ENCODE assay signal across 1 cellular context in the genomic region with DNA sequence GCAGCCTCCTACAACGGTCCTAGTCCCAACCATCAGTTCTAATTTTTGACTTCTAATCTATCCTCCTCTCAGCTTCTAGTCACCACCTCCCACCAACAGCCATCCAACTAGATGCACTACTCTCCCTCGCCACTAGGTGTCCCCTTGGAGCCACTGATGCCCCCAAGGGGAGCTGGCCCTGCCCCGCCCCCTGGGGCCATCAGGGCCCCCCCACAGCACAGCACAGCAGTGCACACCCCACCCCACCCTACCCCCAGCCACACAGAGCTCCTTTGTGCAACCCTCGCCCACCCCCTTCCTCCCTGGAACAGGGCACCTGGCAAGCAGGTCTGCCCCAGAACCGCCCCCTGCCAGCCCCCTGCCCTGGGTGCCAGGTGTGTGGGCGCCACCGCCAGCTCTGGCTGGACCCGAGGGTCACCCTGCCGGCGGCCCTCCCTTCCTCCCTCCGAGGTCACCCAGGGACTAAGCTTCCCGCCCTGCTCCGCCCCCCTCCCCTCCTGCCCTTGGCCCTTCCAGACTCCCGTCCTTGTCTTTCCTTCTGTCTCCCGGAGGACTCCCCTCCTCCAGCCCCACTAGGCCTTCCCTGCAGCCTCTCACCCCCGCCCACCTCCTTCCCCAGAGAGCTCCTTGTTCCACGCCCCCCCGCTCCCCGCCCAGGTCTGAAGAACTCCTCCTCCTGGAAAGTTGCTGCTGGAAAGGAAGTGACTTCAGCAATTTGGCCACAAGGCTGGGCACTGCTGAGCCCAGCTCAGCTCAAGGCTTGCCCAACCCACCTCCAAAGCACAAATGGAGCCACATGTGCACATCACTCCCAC.
TF ChIP-seq lines count a peak whose summit lies in the region.

No MANE protein-coding gene starts in this region.

TF ChIP-seq in WTC11, 78 proteins besides CTCF, POLR2A, EP300 and RAD21 (continued from another document):
- TF ChIP-seq, protein P1, sequence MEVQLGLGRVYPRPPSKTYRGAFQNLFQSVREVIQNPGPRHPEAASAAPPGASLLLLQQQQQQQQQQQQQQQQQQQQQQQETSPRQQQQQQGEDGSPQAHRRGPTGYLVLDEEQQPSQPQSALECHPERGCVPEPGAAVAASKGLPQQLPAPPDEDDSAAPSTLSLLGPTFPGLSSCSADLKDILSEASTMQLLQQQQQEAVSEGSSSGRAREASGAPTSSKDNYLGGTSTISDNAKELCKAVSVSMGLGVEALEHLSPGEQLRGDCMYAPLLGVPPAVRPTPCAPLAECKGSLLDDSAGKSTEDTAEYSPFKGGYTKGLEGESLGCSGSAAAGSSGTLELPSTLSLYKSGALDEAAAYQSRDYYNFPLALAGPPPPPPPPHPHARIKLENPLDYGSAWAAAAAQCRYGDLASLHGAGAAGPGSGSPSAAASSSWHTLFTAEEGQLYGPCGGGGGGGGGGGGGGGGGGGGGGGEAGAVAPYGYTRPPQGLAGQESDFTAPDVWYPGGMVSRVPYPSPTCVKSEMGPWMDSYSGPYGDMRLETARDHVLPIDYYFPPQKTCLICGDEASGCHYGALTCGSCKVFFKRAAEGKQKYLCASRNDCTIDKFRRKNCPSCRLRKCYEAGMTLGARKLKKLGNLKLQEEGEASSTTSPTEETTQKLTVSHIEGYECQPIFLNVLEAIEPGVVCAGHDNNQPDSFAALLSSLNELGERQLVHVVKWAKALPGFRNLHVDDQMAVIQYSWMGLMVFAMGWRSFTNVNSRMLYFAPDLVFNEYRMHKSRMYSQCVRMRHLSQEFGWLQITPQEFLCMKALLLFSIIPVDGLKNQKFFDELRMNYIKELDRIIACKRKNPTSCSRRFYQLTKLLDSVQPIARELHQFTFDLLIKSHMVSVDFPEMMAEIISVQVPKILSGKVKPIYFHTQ (CRISPR knock-in tag; IDR thresholded peaks at IDR 0.05) = no peak
- TF ChIP-seq JUN (CRISPR knock-in tag; IDR thresholded peaks at IDR 0.05) (no peak), TP53 (CRISPR knock-in tag; IDR thresholded peaks at IDR 0.05) (no peak), FOXK1 (CRISPR knock-in tag; IDR thresholded peaks at IDR 0.05) (0 out of 2 replicates have a peak, but pooled peaks have one; percentile 18), RORB (CRISPR knock-in tag; IDR thresholded peaks at IDR 0.05) (no peak), ZNF423 (CRISPR knock-in tag; IDR thresholded peaks at IDR 0.05) (no peak), EMX1 (CRISPR knock-in tag; IDR thresholded peaks at IDR 0.05) (no peak), MYBL2 (CRISPR knock-in tag; IDR thresholded peaks at IDR 0.05) (no peak)
- TF ChIP-seq, protein P2, sequence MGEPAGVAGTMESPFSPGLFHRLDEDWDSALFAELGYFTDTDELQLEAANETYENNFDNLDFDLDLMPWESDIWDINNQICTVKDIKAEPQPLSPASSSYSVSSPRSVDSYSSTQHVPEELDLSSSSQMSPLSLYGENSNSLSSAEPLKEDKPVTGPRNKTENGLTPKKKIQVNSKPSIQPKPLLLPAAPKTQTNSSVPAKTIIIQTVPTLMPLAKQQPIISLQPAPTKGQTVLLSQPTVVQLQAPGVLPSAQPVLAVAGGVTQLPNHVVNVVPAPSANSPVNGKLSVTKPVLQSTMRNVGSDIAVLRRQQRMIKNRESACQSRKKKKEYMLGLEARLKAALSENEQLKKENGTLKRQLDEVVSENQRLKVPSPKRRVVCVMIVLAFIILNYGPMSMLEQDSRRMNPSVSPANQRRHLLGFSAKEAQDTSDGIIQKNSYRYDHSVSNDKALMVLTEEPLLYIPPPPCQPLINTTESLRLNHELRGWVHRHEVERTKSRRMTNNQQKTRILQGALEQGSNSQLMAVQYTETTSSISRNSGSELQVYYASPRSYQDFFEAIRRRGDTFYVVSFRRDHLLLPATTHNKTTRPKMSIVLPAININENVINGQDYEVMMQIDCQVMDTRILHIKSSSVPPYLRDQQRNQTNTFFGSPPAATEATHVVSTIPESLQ (CRISPR knock-in tag; IDR thresholded peaks at IDR 0.05) = no peak
- TF ChIP-seq, protein P3, sequence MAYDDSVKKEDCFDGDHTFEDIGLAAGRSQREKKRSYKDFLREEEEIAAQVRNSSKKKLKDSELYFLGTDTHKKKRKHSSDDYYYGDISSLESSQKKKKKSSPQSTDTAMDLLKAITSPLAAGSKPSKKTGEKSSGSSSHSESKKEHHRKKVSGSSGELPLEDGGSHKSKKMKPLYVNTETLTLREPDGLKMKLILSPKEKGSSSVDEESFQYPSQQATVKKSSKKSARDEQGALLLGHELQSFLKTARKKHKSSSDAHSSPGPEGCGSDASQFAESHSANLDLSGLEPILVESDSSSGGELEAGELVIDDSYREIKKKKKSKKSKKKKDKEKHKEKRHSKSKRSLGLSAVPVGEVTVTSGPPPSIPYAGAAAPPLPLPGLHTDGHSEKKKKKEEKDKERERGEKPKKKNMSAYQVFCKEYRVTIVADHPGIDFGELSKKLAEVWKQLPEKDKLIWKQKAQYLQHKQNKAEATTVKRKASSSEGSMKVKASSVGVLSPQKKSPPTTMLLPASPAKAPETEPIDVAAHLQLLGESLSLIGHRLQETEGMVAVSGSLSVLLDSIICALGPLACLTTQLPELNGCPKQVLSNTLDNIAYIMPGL (CRISPR knock-in tag; IDR thresholded peaks at IDR 0.05) = no peak
- TF ChIP-seq, protein P4, sequence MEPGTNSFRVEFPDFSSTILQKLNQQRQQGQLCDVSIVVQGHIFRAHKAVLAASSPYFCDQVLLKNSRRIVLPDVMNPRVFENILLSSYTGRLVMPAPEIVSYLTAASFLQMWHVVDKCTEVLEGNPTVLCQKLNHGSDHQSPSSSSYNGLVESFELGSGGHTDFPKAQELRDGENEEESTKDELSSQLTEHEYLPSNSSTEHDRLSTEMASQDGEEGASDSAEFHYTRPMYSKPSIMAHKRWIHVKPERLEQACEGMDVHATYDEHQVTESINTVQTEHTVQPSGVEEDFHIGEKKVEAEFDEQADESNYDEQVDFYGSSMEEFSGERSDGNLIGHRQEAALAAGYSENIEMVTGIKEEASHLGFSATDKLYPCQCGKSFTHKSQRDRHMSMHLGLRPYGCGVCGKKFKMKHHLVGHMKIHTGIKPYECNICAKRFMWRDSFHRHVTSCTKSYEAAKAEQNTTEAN (CRISPR knock-in tag; IDR thresholded peaks at IDR 0.05) = peak; percentile 51; the same call in 1 of the 2 replicates
- TF ChIP-seq, protein P5, sequence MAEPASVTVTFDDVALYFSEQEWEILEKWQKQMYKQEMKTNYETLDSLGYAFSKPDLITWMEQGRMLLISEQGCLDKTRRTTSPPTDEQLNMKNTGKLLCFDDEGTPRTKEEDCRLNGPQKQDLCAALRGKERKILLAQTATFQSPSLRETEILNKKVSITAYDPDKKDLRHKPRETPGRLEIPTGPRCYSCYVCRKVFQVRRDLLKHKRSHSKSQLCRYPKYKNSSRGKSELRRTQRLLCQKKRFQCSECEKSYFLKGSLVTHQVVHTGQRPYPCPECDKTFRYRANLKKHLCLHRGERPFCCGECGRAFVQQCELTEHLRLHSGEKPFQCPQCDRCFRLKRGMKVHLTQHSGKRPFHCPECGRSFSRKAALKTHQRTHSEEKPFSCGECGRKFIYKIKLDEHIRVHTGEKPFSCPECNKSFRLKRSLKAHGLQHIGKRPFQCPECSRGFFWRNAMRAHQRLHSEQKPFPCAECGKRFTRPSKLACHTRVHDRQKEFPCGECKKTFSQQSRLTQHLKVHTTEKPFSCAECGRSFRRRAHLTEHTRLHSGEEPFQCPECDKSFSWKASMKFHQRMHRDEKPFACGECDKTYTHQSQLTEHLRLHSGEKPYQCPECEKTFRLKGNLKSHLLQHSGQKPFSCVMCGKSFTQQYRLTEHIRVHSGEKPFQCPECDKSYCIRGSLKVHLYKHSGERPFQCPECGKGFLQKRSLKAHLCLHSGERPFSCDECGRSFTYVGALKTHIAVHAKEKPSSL (CRISPR knock-in tag; conservative IDR thresholded peaks at IDR 0.05) = no peak
- TF ChIP-seq, protein P6, sequence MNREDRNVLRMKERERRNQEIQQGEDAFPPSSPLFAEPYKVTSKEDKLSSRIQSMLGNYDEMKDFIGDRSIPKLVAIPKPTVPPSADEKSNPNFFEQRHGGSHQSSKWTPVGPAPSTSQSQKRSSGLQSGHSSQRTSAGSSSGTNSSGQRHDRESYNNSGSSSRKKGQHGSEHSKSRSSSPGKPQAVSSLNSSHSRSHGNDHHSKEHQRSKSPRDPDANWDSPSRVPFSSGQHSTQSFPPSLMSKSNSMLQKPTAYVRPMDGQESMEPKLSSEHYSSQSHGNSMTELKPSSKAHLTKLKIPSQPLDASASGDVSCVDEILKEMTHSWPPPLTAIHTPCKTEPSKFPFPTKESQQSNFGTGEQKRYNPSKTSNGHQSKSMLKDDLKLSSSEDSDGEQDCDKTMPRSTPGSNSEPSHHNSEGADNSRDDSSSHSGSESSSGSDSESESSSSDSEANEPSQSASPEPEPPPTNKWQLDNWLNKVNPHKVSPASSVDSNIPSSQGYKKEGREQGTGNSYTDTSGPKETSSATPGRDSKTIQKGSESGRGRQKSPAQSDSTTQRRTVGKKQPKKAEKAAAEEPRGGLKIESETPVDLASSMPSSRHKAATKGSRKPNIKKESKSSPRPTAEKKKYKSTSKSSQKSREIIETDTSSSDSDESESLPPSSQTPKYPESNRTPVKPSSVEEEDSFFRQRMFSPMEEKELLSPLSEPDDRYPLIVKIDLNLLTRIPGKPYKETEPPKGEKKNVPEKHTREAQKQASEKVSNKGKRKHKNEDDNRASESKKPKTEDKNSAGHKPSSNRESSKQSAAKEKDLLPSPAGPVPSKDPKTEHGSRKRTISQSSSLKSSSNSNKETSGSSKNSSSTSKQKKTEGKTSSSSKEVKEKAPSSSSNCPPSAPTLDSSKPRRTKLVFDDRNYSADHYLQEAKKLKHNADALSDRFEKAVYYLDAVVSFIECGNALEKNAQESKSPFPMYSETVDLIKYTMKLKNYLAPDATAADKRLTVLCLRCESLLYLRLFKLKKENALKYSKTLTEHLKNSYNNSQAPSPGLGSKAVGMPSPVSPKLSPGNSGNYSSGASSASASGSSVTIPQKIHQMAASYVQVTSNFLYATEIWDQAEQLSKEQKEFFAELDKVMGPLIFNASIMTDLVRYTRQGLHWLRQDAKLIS (CRISPR knock-in tag; IDR thresholded peaks at IDR 0.05; ENCODE audit: borderline replicate concordance) = no peak
- TF ChIP-seq, protein P7, sequence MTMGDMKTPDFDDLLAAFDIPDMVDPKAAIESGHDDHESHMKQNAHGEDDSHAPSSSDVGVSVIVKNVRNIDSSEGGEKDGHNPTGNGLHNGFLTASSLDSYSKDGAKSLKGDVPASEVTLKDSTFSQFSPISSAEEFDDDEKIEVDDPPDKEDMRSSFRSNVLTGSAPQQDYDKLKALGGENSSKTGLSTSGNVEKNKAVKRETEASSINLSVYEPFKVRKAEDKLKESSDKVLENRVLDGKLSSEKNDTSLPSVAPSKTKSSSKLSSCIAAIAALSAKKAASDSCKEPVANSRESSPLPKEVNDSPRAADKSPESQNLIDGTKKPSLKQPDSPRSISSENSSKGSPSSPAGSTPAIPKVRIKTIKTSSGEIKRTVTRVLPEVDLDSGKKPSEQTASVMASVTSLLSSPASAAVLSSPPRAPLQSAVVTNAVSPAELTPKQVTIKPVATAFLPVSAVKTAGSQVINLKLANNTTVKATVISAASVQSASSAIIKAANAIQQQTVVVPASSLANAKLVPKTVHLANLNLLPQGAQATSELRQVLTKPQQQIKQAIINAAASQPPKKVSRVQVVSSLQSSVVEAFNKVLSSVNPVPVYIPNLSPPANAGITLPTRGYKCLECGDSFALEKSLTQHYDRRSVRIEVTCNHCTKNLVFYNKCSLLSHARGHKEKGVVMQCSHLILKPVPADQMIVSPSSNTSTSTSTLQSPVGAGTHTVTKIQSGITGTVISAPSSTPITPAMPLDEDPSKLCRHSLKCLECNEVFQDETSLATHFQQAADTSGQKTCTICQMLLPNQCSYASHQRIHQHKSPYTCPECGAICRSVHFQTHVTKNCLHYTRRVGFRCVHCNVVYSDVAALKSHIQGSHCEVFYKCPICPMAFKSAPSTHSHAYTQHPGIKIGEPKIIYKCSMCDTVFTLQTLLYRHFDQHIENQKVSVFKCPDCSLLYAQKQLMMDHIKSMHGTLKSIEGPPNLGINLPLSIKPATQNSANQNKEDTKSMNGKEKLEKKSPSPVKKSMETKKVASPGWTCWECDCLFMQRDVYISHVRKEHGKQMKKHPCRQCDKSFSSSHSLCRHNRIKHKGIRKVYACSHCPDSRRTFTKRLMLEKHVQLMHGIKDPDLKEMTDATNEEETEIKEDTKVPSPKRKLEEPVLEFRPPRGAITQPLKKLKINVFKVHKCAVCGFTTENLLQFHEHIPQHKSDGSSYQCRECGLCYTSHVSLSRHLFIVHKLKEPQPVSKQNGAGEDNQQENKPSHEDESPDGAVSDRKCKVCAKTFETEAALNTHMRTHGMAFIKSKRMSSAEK (CRISPR knock-in tag; IDR thresholded peaks at IDR 0.05; ENCODE audit: borderline replicate concordance) = no peak
- TF ChIP-seq, protein P8, sequence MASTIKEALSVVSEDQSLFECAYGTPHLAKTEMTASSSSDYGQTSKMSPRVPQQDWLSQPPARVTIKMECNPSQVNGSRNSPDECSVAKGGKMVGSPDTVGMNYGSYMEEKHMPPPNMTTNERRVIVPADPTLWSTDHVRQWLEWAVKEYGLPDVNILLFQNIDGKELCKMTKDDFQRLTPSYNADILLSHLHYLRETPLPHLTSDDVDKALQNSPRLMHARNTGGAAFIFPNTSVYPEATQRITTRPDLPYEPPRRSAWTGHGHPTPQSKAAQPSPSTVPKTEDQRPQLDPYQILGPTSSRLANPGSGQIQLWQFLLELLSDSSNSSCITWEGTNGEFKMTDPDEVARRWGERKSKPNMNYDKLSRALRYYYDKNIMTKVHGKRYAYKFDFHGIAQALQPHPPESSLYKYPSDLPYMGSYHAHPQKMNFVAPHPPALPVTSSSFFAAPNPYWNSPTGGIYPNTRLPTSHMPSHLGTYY (CRISPR knock-in tag; IDR thresholded peaks at IDR 0.05) = no peak
TF ChIP-seq in WTC11: peak in this region for 4.
